11 cellular contexts compared by ENCODE assay signal in the genomic region with DNA sequence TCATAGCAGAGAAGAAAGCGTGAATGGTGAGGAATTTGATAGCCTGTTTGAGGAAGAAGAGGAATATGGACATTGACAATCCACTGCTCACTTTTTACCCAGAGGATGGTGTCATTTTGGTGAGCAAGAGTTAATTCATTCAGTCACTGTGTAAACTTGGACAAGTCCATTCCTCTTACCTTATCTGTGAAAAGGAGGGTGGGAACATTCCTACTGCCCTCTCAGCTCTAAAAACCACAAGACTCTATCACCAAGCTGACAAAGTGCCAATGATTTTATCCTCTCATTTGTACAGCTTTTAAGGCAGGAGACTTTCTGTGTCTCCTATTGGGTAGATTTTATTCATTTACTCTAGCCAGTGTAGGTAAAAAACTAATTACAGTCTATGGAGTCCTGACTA.
DNase-seq lines count a peak whose midpoint lies in the region; ATAC-seq and TF ChIP-seq lines count a peak whose summit lies in the region.
"Had no signal": no experiment of that assay in that cellular context is flagged by ENCODE, and none has a peak within 500 bp of the region (broad histone marks: within the 10 kb centered on the region; RNA-seq: fewer than 3 reads in every experiment).

No MANE protein-coding gene starts in this region.

- no peak for ATAC-seq in HG03025 (IDR thresholded peaks at IDR 0.05; ENCODE audit: low FRiP score, unreplicated experiment)

- no peaks in the 10 kb centered on the region for H3K9me3 ChIP-seq in colonic mucosa
- H3K9me3 ChIP-seq: spleen had no signal

- H3K27me3 ChIP-seq in brain microvascular endothelial cell (replicated peaks) (no peaks in the 10 kb centered on the region), colonic mucosa (no peaks in the 10 kb centered on the region)
- H3K27me3 ChIP-seq: spleen had no signal

- no peaks in the 10 kb centered on the region for H3K4me1 ChIP-seq in colonic mucosa
- H3K4me1 ChIP-seq: spleen had no signal

- H3K4me3 ChIP-seq in brain microvascular endothelial cell (ENCODE audit: low read depth, low read length) (no peak overlapping the region), colonic mucosa (no peak overlapping the region)
- H3K4me3 ChIP-seq: spleen had no signal

- intact Hi-C loops in colonic mucosa (cut with DNase I) = no loop called here

- no peak overlapping the region for H3K9ac ChIP-seq in colonic mucosa (ENCODE audit: low read depth in 2 of 2, low read length in 2 of 2)

- H3K27ac ChIP-seq in brain microvascular endothelial cell (no peak overlapping the region), colonic mucosa (no peak overlapping the region)
- H3K27ac ChIP-seq: spleen had no signal

- H3K36me3 ChIP-seq in brain microvascular endothelial cell (replicated peaks) (no peaks in the 10 kb centered on the region), colonic mucosa (no peaks in the 10 kb centered on the region)
- H3K36me3 ChIP-seq: spleen had no signal

- DNase-seq in AG20443 (ENCODE audit: low spot score) (peak; percentile 11), HS-5 (ENCODE audit: low read depth) (peak; percentile 26), brain microvascular endothelial cell (peak; percentile 60), kidney tubule cell (ENCODE audit: low spot score) (peak; percentile 91), activated gamma-delta T cell (lab: John Stamatoyannopoulos, UW) (no peak), NCI-H345 (lab: John Stamatoyannopoulos, UW) (no peak), colonic mucosa (no peak)
- DNase-seq: cortex of kidney, NCI-H446 treated with DMSO at 0.1 percent for 48 hours, spleen had no signal

- in situ Hi-C loops in brain microvascular endothelial cell (cut with HindIII; ENCODE audit: low pct_ligation_motif_present, low sequenced_read_pairs) = no loop called here

- TF ChIP-seq CTCF in brain microvascular endothelial cell (IDR thresholded peaks at IDR 0.05; ENCODE audit: low read depth, low read length, missing control alignments) = no peak
- no peak for TF ChIP-seq CTCF in colonic mucosa (IDR thresholded peaks at IDR 0.05)

Comparison
In these comparisons a context has a peak if more than half of its experiments do, and no peak if none do; other contexts are left out.
1. DNase-seq: peak in AG20443 (single experiment), HS-5 (single experiment), brain microvascular endothelial cell (single experiment) and kidney tubule cell (single experiment); none in activated gamma-delta T cell (single experiment), NCI-H345 (single experiment) and colonic mucosa (single experiment).